ENCODE assay signal across 13 cellular contexts in genomic region chr2:142841788-142842187, GRCh38. TPM values are rescaled to one million over a fixed set of nuclear protein-coding genes. Genes with fewer than 3 reads are reported as not detected.
DNase-seq lines count a peak whose midpoint lies in the region; TF ChIP-seq lines count a peak whose summit lies in the region.
"Had no signal": no experiment of that assay in that cellular context is flagged by ENCODE, and none has a peak within 500 bp of the region (broad histone marks: within the 10 kb centered on the region; RNA-seq: fewer than 3 reads in every experiment).

No MANE protein-coding gene starts in this region.

- H2AK5ac ChIP-seq in mesendoderm (ENCODE audit: low read length) = no peak overlapping the region

- no peak overlapping the region for H2BK5ac ChIP-seq in mesendoderm (ENCODE audit: low read length)

- H3K36me3 ChIP-seq in brain microvascular endothelial cell (replicated peaks) = no peaks in the 10 kb centered on the region
- H3K36me3 ChIP-seq in fibroblast of lung (ENCODE audit: control insufficient read depth, insufficient read depth, low read length) = no peaks in the 10 kb centered on the region
- no peaks in the 10 kb centered on the region for H3K36me3 ChIP-seq in mesendoderm (ENCODE audit: control insufficient read depth, insufficient read depth, low read length)
- no peaks in the 10 kb centered on the region for H3K36me3 ChIP-seq in osteoblast (ENCODE audit: insufficient read depth, low read length)

- H3K9me3 ChIP-seq in fibroblast of lung (ENCODE audit: control insufficient read depth, insufficient read depth, low read depth, low read length) (no peaks in the 10 kb centered on the region), osteoblast (ENCODE audit: low read depth, low read length) (no peaks in the 10 kb centered on the region)

- H3K27me3 ChIP-seq in brain microvascular endothelial cell (replicated peaks) = no peaks in the 10 kb centered on the region
- H3K27me3 ChIP-seq in fibroblast of lung (ENCODE audit: control insufficient read depth, insufficient read depth, low read length) = no peaks in the 10 kb centered on the region
- H3K27me3 ChIP-seq in mesendoderm (ENCODE audit: insufficient read depth, low read length, poor library complexity) = no peaks in the 10 kb centered on the region
- H3K27me3 ChIP-seq in osteoblast (ENCODE audit: insufficient read depth, low read length) = no peaks in the 10 kb centered on the region

- H3K4me1 ChIP-seq in fibroblast of lung (ENCODE audit: control insufficient read depth, extremely low read depth, insufficient read depth, low read length) (no peaks in the 10 kb centered on the region), mesendoderm (ENCODE audit: control insufficient read depth, low read depth, low read length) (no peaks in the 10 kb centered on the region), osteoblast (ENCODE audit: insufficient read depth, low read length) (no peaks in the 10 kb centered on the region)

- no peak for TF ChIP-seq CTCF in brain microvascular endothelial cell (IDR thresholded peaks at IDR 0.05; ENCODE audit: low read depth, low read length, missing control alignments)
- no peak for TF ChIP-seq CTCF in fibroblast of lung (conservative IDR thresholded peaks at IDR 0.05 in 1 of 2, IDR thresholded peaks at IDR 0.05 in 1 of 2; ENCODE audit: low read depth in 1 of 2, low read length in 2 of 2)
- no peak for TF ChIP-seq CTCF in osteoblast (IDR thresholded peaks at IDR 0.05; ENCODE audit: extremely low read depth, low read depth, low read length)
- TF ChIP-seq CTCF in GM10266 (IDR thresholded peaks at IDR 0.05; ENCODE audit: control insufficient read depth, insufficient read depth, low read depth, missing control alignments) = no peak

- WGBS in mesendoderm (ENCODE audit: extremely low coverage, insufficient coverage, low lambda C conversion rate) = no CpG with 5 or more reads among the region's 2 CpGs

- H3K4me3 ChIP-seq in brain microvascular endothelial cell (ENCODE audit: low read depth, low read length) (no peak overlapping the region), fibroblast of lung (replicated peaks in 1 of 4; ENCODE audit: control extremely low read depth in 1 of 4, insufficient read depth in 1 of 4, low read depth in 3 of 4, low read length in 4 of 4) (no peak overlapping the region), mesendoderm (ENCODE audit: low read length) (no peak overlapping the region), osteoblast (ENCODE audit: insufficient read depth, low read length) (no peak overlapping the region)
- H3K4me3 ChIP-seq: GM23338 had no signal

- H2AFZ ChIP-seq in fibroblast of lung (ENCODE audit: low read length) = no peak overlapping the region
- no peak overlapping the region for H2AFZ ChIP-seq in osteoblast (ENCODE audit: low read length)
- H2AFZ ChIP-seq: GM23338 had no signal

- H2BK15ac ChIP-seq in mesendoderm (replicated peaks; ENCODE audit: low read depth) = no peak overlapping the region

- no peak overlapping the region for H4K8ac ChIP-seq in mesendoderm (ENCODE audit: low read depth, low read length)

- H3K79me2 ChIP-seq in fibroblast of lung (ENCODE audit: control insufficient read depth, insufficient read depth, low read length) = no peaks in the 10 kb centered on the region
- no peaks in the 10 kb centered on the region for H3K79me2 ChIP-seq in mesendoderm (ENCODE audit: control insufficient read depth, insufficient read depth, low read length)
- no peaks in the 10 kb centered on the region for H3K79me2 ChIP-seq in osteoblast (ENCODE audit: insufficient read depth, low read length)

- no peaks in the 10 kb centered on the region for H3K79me1 ChIP-seq in mesendoderm (ENCODE audit: low read length)

- H3K27ac ChIP-seq in brain microvascular endothelial cell (no peak overlapping the region), fibroblast of lung (ENCODE audit: insufficient read depth, low read length) (no peak overlapping the region), mesendoderm (ENCODE audit: low read depth, low read length) (no peak overlapping the region), osteoblast (ENCODE audit: low read depth, low read length) (no peak overlapping the region)

- no peaks in the 10 kb centered on the region for H4K20me1 ChIP-seq in fibroblast of lung (ENCODE audit: control insufficient read depth, extremely low read depth, insufficient read depth, low read length)
- H4K20me1 ChIP-seq in osteoblast (ENCODE audit: insufficient read depth, low read length) = no peaks in the 10 kb centered on the region

- H2BK120ac ChIP-seq in mesendoderm (ENCODE audit: low read depth, low read length) = peak overlapping the region; percentile 61

- H3K9ac ChIP-seq in fibroblast of lung (ENCODE audit: insufficient read depth, low read length) = no peak overlapping the region
- H3K9ac ChIP-seq in mesendoderm (ENCODE audit: low read length) = no peak overlapping the region

- H4K5ac ChIP-seq in mesendoderm (ENCODE audit: low read length) = no peak overlapping the region

- no peak overlapping the region for H3K23ac ChIP-seq in mesendoderm (ENCODE audit: low read length)

- H3K56ac ChIP-seq in mesendoderm (ENCODE audit: low read length) = no peak overlapping the region

- H3K18ac ChIP-seq in mesendoderm (ENCODE audit: low read length) = no peak overlapping the region

- DNase-seq in brain microvascular endothelial cell (peak; percentile 20), fibroblast of lung (ENCODE audit: low read depth in 2 of 2) (peak; percentile 5 to 31), mesendoderm (no peak), ureter (ENCODE audit: low spot score) (no peak), T-helper 9 cell (no peak), osteoblast (ENCODE audit: insufficient read length, low spot score, missing footprints) (no peak), GM10266 (ENCODE audit: extremely low spot score) (no peak)
- DNase-seq: C1 segment of cervical spinal cord; CD4-positive, alpha-beta T cell; DMS79; EL; H7 had no signal

- in situ Hi-C loops in brain microvascular endothelial cell (cut with HindIII; ENCODE audit: low pct_ligation_motif_present, low sequenced_read_pairs) = no loop called here

- no peak overlapping the region for H3K4ac ChIP-seq in mesendoderm (ENCODE audit: low read depth, low read length)

- H3K4me2 ChIP-seq in fibroblast of lung (ENCODE audit: extremely low read depth, insufficient read depth, low read length) = no peak overlapping the region
- no peak overlapping the region for H3K4me2 ChIP-seq in mesendoderm (ENCODE audit: low read length)
- H3K4me2 ChIP-seq in osteoblast (ENCODE audit: insufficient read depth, low read length) = no peak overlapping the region
- H3K4me2 ChIP-seq: GM23338 had no signal

RNA-seq across cellular contexts. Expression of gene KYNU, which starts 35.7 kb away (rescaled TPM):
- total RNA-seq in fibroblast of lung (1.5 and 4.6 TPM in 2 replicates), ureter (18.7 TPM), osteoblast (5.9 and 10.9 TPM in 2 replicates)
- polyA plus RNA-seq in fibroblast of lung = 0.26 and 1.7 TPM in 2 replicates
- polyA plus RNA-seq in fibroblast of lung (2012) = 0.23 and 1.5 TPM in 2 replicates
- 3.3 TPM in 1 of 2 replicates, not detected in the other for polyA minus RNA-seq in fibroblast of lung (ENCODE audit: low replicate concordance)
- polyA plus RNA-seq in mesendoderm (2013, experiment 1 of 2) = 0.20 TPM
- 0.11 TPM for polyA plus RNA-seq in mesendoderm (2013, experiment 2 of 2)

Comparison
In these comparisons a context has a peak if more than half of its experiments do, and no peak if none do; other contexts are left out.
1. DNase-seq: peak in brain microvascular endothelial cell (single experiment) and fibroblast of lung (2 of 2); none in mesendoderm (single experiment), ureter (single experiment), T-helper 9 cell (single experiment), osteoblast (single experiment) and GM10266 (single experiment).